In genomic region chr2:228681426-228681825, GRCh38 we compare ENCODE assay signal across 8 cellular contexts.
DNase-seq lines count a peak whose midpoint lies in the region; ATAC-seq and TF ChIP-seq lines count a peak whose summit lies in the region.

No MANE protein-coding gene starts in this region.

- no peak overlapping the region for H2BK15ac ChIP-seq in mesendoderm (replicated peaks; ENCODE audit: low read depth)

- DNase-seq in BJ (ENCODE audit: low read depth) (no peak), choroid plexus epithelial cell (ENCODE audit: low read depth) (peak; percentile 79), mesendoderm (peak; percentile 68), 8988T (no peak), NOMO-1 treated with dmso at 0.1 percent for 144 hours (lab: John Stamatoyannopoulos, UW; ENCODE audit: unreplicated experiment) (no peak), natural killer cell (no peak), NCI-H1930 (lab: John Stamatoyannopoulos, UW) (no peak)

- H3K9ac ChIP-seq in mesendoderm (ENCODE audit: low read length): no peak overlapping the region

- no peak overlapping the region for H3K4me3 Mint-ChIP-seq in natural killer cell

- no peaks in the 10 kb centered on the region for H3K4me1 ChIP-seq in mesendoderm (ENCODE audit: control insufficient read depth, low read depth, low read length)

- H3K27ac Mint-ChIP-seq in natural killer cell: no peak overlapping the region

- WGBS in mesendoderm (ENCODE audit: extremely low coverage, insufficient coverage, low lambda C conversion rate): no CpG with 5 or more reads among the region's 5 CpGs

- H3K4me2 ChIP-seq in mesendoderm (ENCODE audit: low read length): no peak overlapping the region

- H3K27me3 Mint-ChIP-seq in natural killer cell (ENCODE audit: low read depth in 2 of 2): no peaks in the 10 kb centered on the region

- CTCF ChIA-PET in BJ (lab: Yijun Ruan, JAX): interaction anchor here (0.7 to 3.3 kb wide), 12 partner anchors 9 to 906 kb away, joined by 3 to 28 read pairs (median 4); no protein-coding TSS in a partner anchor

- peak; percentile 59 for TF ChIP-seq CTCF in BJ (IDR thresholded peaks at IDR 0.05; ENCODE audit: insufficient read depth, low read depth, low read length)
- 0 out of 2 replicates have a peak, but pooled peaks have one; percentile 15 for TF ChIP-seq CTCF in LNCAP (IDR thresholded peaks at IDR 0.05)
- peak; percentile 68 for TF ChIP-seq CTCF in choroid plexus epithelial cell (conservative IDR thresholded peaks at IDR 0.05; ENCODE audit: low read depth, low read length)
- no peak for TF ChIP-seq CTCF in natural killer cell (IDR thresholded peaks at IDR 0.05)

- intact Hi-C loops in natural killer cell (cut with micrococcal nuclease): no loop called here

- ATAC-seq in natural killer cell: no peak

- H3K56ac ChIP-seq in mesendoderm (ENCODE audit: low read length): peak overlapping the region; percentile 44

- H3K9me3 Mint-ChIP-seq in natural killer cell: peaks cover 11 to 26% of the 10 kb centered on the region in 2 donors

- H3K23ac ChIP-seq in mesendoderm (ENCODE audit: low read length): no peak overlapping the region

- POLR2A ChIA-PET in BJ (lab: Charles Lee): no interaction called here

- H3K79me1 ChIP-seq in mesendoderm (ENCODE audit: low read length): no peaks in the 10 kb centered on the region

- H3K27me3 ChIP-seq in BJ (ENCODE audit: control insufficient read depth, insufficient read depth, low read length): no peaks in the 10 kb centered on the region; the same call in 1 of the 2 replicates
- no peaks in the 10 kb centered on the region for H3K27me3 ChIP-seq in mesendoderm (ENCODE audit: insufficient read depth, low read length, poor library complexity)

- no peak overlapping the region for H2BK5ac ChIP-seq in mesendoderm (ENCODE audit: low read length)

- H3K36me3 ChIP-seq in BJ (ENCODE audit: control insufficient read depth, insufficient read depth, low read length): no peaks in the 10 kb centered on the region
- no peaks in the 10 kb centered on the region for H3K36me3 ChIP-seq in mesendoderm (ENCODE audit: control insufficient read depth, insufficient read depth, low read length)

- no peaks in the 10 kb centered on the region for H3K36me3 Mint-ChIP-seq in natural killer cell

- no peak overlapping the region for H4K8ac ChIP-seq in mesendoderm (ENCODE audit: low read depth, low read length)

- H3K4me3 ChIP-seq in BJ (ENCODE audit: low read depth, low read length) (no peak overlapping the region), choroid plexus epithelial cell (ENCODE audit: low read depth, low read length) (no peak overlapping the region), mesendoderm (ENCODE audit: low read length) (no peak overlapping the region)

- H3K4ac ChIP-seq in mesendoderm (ENCODE audit: low read depth, low read length): no peak overlapping the region

- no peak overlapping the region for H4K5ac ChIP-seq in mesendoderm (ENCODE audit: low read length)

- no peak overlapping the region for H3K27ac ChIP-seq in mesendoderm (ENCODE audit: low read depth, low read length)

- no peak overlapping the region for H3K18ac ChIP-seq in mesendoderm (ENCODE audit: low read length)

- no peaks in the 10 kb centered on the region for H3K79me2 ChIP-seq in mesendoderm (ENCODE audit: control insufficient read depth, insufficient read depth, low read length)

- no peak overlapping the region for H2AK5ac ChIP-seq in mesendoderm (ENCODE audit: low read length)

- no peak overlapping the region for H2BK120ac ChIP-seq in mesendoderm (ENCODE audit: low read depth, low read length)

- H3K4me1 Mint-ChIP-seq in natural killer cell: no peaks in the 10 kb centered on the region

Comparison
In these comparisons a context has a peak if more than half of its experiments do, and no peak if none do; other contexts are left out.
1. DNase-seq: peak in choroid plexus epithelial cell (single experiment) and mesendoderm (single experiment); none in BJ (single experiment), 8988T (single experiment), NOMO-1 treated with dmso at 0.1 percent for 144 hours (single experiment), natural killer cell (single experiment) and NCI-H1930 (0 of 2).